ENCODE assay signal across 1 cellular context in genomic region chr6:109008951-109009760, GRCh38.
TF ChIP-seq lines count a peak whose summit lies in the region.

No MANE protein-coding gene starts in this region.

TF ChIP-seq in HepG2, 621 proteins besides CTCF, POLR2A, EP300 and RAD21 (continued from another document and continues in another):
- TF ChIP-seq DPF2 (CRISPR knock-in tag; IDR thresholded peaks at IDR 0.05; ENCODE audit: borderline replicate concordance, low read depth) (no peak), HNRNPK (IDR thresholded peaks at IDR 0.05; ENCODE audit: low read depth, low read length, poor library complexity, severe bottlenecking) (no peak), ZNF230 (CRISPR knock-in tag; IDR thresholded peaks at IDR 0.05) (peak; percentile 72; the same call in 1 of the 2 replicates), ZSCAN9 (CRISPR knock-in tag; IDR thresholded peaks at IDR 0.05; ENCODE audit: borderline replicate concordance) (no peak), ZNF547 (CRISPR knock-in tag; IDR thresholded peaks at IDR 0.05) (peak; percentile 82), SMAD9 (CRISPR knock-in tag; IDR thresholded peaks at IDR 0.05) (no peak), RBM39 (IDR thresholded peaks at IDR 0.05; ENCODE audit: low read depth, low read length, poor library complexity, severe bottlenecking) (peak; percentile 60), NR0B2 (CRISPR knock-in tag; IDR thresholded peaks at IDR 0.05) (no peak; the same call in 1 of the 2 replicates), ZNF383 (CRISPR knock-in tag; IDR thresholded peaks at IDR 0.05; ENCODE audit: borderline replicate concordance) (no peak), SALL2 (CRISPR knock-in tag; IDR thresholded peaks at IDR 0.05) (peak; percentile 71; the same call in 1 of the 2 replicates), ZFP62 (CRISPR knock-in tag; IDR thresholded peaks at IDR 0.05) (no peak), RARA (CRISPR knock-in tag; IDR thresholded peaks at IDR 0.05) (no peak), ZNF10 (CRISPR knock-in tag; IDR thresholded peaks at IDR 0.05; ENCODE audit: borderline replicate concordance, low read depth) (no peak), SRSF9 (IDR thresholded peaks at IDR 0.05; ENCODE audit: borderline replicate concordance, insufficient read depth, low read depth, low read length, poor library complexity, severe bottlenecking) (no peak), TOPORS (CRISPR knock-in tag; IDR thresholded peaks at IDR 0.05) (peak; percentile 84; the same call in 1 of the 2 replicates), GATAD1 (CRISPR knock-in tag; IDR thresholded peaks at IDR 0.05) (peak; percentile 9; the same call in 1 of the 2 replicates), ZNF232 (CRISPR knock-in tag; IDR thresholded peaks at IDR 0.05; ENCODE audit: borderline replicate concordance) (peak; percentile 12; the same call in 1 of the 2 replicates), NFAT5 (CRISPR knock-in tag; IDR thresholded peaks at IDR 0.05) (no peak), CHD4 (IDR thresholded peaks at IDR 0.05; ENCODE audit: borderline replicate concordance, low read length) (no peak), ZNF616 (CRISPR knock-in tag; IDR thresholded peaks at IDR 0.05; ENCODE audit: low read depth) (no peak), GABPB1 (CRISPR knock-in tag; IDR thresholded peaks at IDR 0.05) (peak; percentile 72; the same call in 1 of the 2 replicates), HOXA7 (CRISPR knock-in tag; IDR thresholded peaks at IDR 0.05) (no peak), ZNF670 (CRISPR knock-in tag; IDR thresholded peaks at IDR 0.05; ENCODE audit: borderline replicate concordance) (no peak; the same call in 1 of the 2 replicates), RFX5 (IDR thresholded peaks at IDR 0.05; ENCODE audit: low read depth, low read length) (no peak), PCBP1 (IDR thresholded peaks at IDR 0.05; ENCODE audit: borderline replicate concordance, low read depth, low read length) (no peak), BCLAF1 (IDR thresholded peaks at IDR 0.05) (no peak), ZNF142 (CRISPR knock-in tag; IDR thresholded peaks at IDR 0.05) (peak; percentile 75; the same call in 1 of the 2 replicates), FLYWCH1 (CRISPR knock-in tag; IDR thresholded peaks at IDR 0.05) (no peak), KLF9 (CRISPR knock-in tag; IDR thresholded peaks at IDR 0.05; ENCODE audit: low read depth) (no peak), PRDM4 (CRISPR knock-in tag; IDR thresholded peaks at IDR 0.05; ENCODE audit: borderline replicate concordance) (no peak), SMAD3 (CRISPR knock-in tag; IDR thresholded peaks at IDR 0.05) (no peak), SKI (IDR thresholded peaks at IDR 0.05; ENCODE audit: partially characterized antibody) (peak; percentile 62), DMAP1 (CRISPR knock-in tag; IDR thresholded peaks at IDR 0.05) (peak; percentile 16; the same call in 1 of the 2 replicates), ZNF644 (CRISPR knock-in tag; IDR thresholded peaks at IDR 0.05; ENCODE audit: low read depth) (no peak), NCOR1 (IDR thresholded peaks at IDR 0.05; ENCODE audit: borderline replicate concordance, low read length) (no peak), NR2C2 (CRISPR knock-in tag; IDR thresholded peaks at IDR 0.05; ENCODE audit: borderline replicate concordance) (peak; percentile 62), ZNF589 (CRISPR knock-in tag; conservative IDR thresholded peaks at IDR 0.05) (no peak), ATF1 (CRISPR knock-in tag; IDR thresholded peaks at IDR 0.05) (no peak), HOXA3 (CRISPR knock-in tag; IDR thresholded peaks at IDR 0.05) (peak; percentile 56), KLF15 (CRISPR knock-in tag; IDR thresholded peaks at IDR 0.05; ENCODE audit: borderline replicate concordance) (no peak), ZNF331 (CRISPR knock-in tag; IDR thresholded peaks at IDR 0.05) (0 out of 2 replicates have a peak, but pooled peaks have one; percentile 45), SSRP1 (CRISPR knock-in tag; IDR thresholded peaks at IDR 0.05) (no peak), ZNF260 (CRISPR knock-in tag; IDR thresholded peaks at IDR 0.05; ENCODE audit: borderline replicate concordance, low read depth) (no peak), ZNF543 (CRISPR knock-in tag; IDR thresholded peaks at IDR 0.05) (peak; percentile 85), ZBTB25 (CRISPR knock-in tag; IDR thresholded peaks at IDR 0.05) (no peak), WIZ (CRISPR knock-in tag; IDR thresholded peaks at IDR 0.05) (peak; percentile 64; the same call in 1 of the 2 replicates), RARG (CRISPR knock-in tag; IDR thresholded peaks at IDR 0.05; ENCODE audit: low read depth) (no peak), ZNF672 (CRISPR knock-in tag; IDR thresholded peaks at IDR 0.05) (no peak), KDM2A (CRISPR knock-in tag; IDR thresholded peaks at IDR 0.05; ENCODE audit: borderline replicate concordance, low read depth) (peak; percentile 37; the same call in 1 of the 2 replicates)
